1 cellular context compared by ENCODE assay signal in the genomic region with DNA sequence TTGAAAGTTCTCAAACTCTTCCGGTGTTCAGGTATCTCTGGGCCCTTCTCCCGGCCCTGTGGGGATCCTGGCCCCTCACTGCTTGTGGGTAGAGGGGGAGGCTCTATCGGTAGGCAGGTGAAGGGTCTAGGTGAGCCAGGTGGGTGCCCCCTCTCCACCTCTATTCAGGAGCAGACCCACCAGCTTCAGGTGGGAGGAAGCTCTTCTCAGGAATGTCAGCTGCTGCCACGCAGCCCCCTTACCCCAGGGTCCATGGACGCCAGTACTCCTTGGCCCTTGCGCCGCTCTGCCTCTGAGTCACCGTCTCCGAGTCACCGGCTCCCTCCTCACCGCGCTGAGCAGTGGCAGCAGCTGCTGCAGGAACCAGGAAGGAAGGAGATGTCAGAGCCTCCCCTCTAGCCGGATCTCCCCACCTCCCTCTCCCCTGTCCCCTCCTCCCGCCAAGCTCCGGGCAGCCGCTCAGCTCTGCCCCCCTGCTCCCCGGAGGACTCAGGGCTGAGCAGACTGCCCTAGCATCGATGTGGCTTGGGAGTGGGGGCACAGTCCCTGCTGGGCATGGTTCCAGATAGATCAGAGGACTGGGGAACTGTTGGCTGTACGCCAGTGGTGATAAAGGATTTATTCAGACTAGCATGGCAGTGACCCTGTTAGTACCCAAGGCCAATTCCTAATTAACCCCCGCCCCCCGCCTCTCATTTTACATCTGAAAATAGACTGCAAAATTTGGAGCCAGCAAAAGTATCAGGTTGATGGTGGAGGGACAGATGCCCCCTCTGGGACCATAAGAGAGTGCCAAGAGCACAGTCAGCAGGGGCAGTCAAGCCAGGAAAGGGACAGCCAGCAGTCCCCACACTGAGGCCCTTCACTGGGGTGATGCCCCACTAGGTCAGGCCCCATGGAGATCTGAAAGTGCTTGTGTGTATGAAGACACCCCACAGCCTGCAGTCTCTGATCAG.
A peak's percentile ranks its signal among the peaks of the same experiment; 100 is the strongest.
TF ChIP-seq lines count a peak whose summit lies in the region.

A gene with protein sequence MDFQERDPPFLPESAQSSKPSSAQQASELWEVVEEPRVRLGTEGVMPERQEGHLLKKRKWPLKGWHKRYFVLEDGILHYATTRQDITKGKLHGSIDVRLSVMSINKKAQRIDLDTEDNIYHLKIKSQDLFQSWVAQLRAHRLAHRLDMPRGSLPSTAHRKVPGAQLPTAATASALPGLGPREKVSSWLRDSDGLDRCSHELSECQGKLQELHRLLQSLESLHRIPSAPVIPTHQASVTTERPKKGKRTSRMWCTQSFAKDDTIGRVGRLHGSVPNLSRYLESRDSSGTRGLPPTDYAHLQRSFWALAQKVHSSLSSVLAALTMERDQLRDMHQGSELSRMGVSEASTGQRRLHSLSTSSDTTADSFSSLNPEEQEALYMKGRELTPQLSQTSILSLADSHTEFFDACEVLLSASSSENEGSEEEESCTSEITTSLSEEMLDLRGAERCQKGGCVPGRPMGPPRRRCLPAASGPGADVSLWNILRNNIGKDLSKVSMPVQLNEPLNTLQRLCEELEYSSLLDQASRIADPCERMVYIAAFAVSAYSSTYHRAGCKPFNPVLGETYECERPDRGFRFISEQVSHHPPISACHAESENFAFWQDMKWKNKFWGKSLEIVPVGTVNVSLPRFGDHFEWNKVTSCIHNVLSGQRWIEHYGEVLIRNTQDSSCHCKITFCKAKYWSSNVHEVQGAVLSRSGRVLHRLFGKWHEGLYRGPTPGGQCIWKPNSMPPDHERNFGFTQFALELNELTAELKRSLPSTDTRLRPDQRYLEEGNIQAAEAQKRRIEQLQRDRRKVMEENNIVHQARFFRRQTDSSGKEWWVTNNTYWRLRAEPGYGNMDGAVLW (minus strand): TSS at position 371 of the 956 bp plus-strand sequence. CDS start 1,516 bp downstream, outside the sequence.

TF ChIP-seq in HepG2, 621 proteins besides CTCF, POLR2A, EP300 and RAD21 (continued from another document and continues in another):
- no peak for TF ChIP-seq ZBTB40 (IDR thresholded peaks at IDR 0.05)
- TF ChIP-seq ZBTB40 (CRISPR knock-in tag; IDR thresholded peaks at IDR 0.05): no peak
- TF ChIP-seq ZNF713 (CRISPR knock-in tag; IDR thresholded peaks at IDR 0.05): no peak
- TF ChIP-seq PAWR (CRISPR knock-in tag; IDR thresholded peaks at IDR 0.05; ENCODE audit: borderline replicate concordance): no peak
- TF ChIP-seq HOXA9 (CRISPR knock-in tag; IDR thresholded peaks at IDR 0.05; ENCODE audit: borderline replicate concordance): no peak
- no peak for TF ChIP-seq GTF3A (CRISPR knock-in tag; conservative IDR thresholded peaks at IDR 0.05)
- TF ChIP-seq ZNF530 (CRISPR knock-in tag; IDR thresholded peaks at IDR 0.05; ENCODE audit: low read depth): no peak
- no peak for TF ChIP-seq KLF13 (CRISPR knock-in tag; IDR thresholded peaks at IDR 0.05)
- TF ChIP-seq SMARCC2 (IDR thresholded peaks at IDR 0.05): no peak
- TF ChIP-seq ZNF17 (CRISPR knock-in tag; IDR thresholded peaks at IDR 0.05): no peak
- TF ChIP-seq MAFG (CRISPR knock-in tag; IDR thresholded peaks at IDR 0.05): no peak
- TF ChIP-seq ZNF776 (CRISPR knock-in tag; IDR thresholded peaks at IDR 0.05): peak; percentile 64; the same call in 1 of the 2 replicates
- no peak for TF ChIP-seq ZBTB49 (CRISPR knock-in tag; IDR thresholded peaks at IDR 0.05; ENCODE audit: borderline replicate concordance)
- TF ChIP-seq, protein P1, sequence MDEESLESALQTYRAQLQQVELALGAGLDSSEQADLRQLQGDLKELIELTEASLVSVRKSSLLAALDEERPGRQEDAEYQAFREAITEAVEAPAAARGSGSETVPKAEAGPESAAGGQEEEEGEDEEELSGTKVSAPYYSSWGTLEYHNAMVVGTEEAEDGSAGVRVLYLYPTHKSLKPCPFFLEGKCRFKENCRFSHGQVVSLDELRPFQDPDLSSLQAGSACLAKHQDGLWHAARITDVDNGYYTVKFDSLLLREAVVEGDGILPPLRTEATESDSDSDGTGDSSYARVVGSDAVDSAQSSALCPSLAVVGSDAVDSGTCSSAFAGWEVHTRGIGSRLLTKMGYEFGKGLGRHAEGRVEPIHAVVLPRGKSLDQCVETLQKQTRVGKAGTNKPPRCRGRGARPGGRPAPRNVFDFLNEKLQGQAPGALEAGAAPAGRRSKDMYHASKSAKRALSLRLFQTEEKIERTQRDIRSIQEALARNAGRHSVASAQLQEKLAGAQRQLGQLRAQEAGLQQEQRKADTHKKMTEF (CRISPR knock-in tag; IDR thresholded peaks at IDR 0.05): peak; percentile 71; the same call in 1 of the 2 replicates
- TF ChIP-seq HMG20A (CRISPR knock-in tag; IDR thresholded peaks at IDR 0.05; ENCODE audit: borderline replicate concordance): no peak
- TF ChIP-seq, protein P2, sequence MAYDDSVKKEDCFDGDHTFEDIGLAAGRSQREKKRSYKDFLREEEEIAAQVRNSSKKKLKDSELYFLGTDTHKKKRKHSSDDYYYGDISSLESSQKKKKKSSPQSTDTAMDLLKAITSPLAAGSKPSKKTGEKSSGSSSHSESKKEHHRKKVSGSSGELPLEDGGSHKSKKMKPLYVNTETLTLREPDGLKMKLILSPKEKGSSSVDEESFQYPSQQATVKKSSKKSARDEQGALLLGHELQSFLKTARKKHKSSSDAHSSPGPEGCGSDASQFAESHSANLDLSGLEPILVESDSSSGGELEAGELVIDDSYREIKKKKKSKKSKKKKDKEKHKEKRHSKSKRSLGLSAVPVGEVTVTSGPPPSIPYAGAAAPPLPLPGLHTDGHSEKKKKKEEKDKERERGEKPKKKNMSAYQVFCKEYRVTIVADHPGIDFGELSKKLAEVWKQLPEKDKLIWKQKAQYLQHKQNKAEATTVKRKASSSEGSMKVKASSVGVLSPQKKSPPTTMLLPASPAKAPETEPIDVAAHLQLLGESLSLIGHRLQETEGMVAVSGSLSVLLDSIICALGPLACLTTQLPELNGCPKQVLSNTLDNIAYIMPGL (CRISPR knock-in tag; IDR thresholded peaks at IDR 0.05; ENCODE audit: borderline replicate concordance in 1 of 2, low read depth in 1 of 2): peak; percentile 86 to 91
- peak; percentile 53 for TF ChIP-seq RXRB (CRISPR knock-in tag; IDR thresholded peaks at IDR 0.05; ENCODE audit: borderline replicate concordance)
- no peak for TF ChIP-seq SATB2 (CRISPR knock-in tag; IDR thresholded peaks at IDR 0.05)
- TF ChIP-seq ZNF547 (CRISPR knock-in tag; IDR thresholded peaks at IDR 0.05): peak; percentile 82
- TF ChIP-seq ESRRA (CRISPR knock-in tag; IDR thresholded peaks at IDR 0.05; ENCODE audit: low read depth): no peak
- no peak for TF ChIP-seq ZNF230 (CRISPR knock-in tag; IDR thresholded peaks at IDR 0.05)
- TF ChIP-seq ZMYM2 (CRISPR knock-in tag; IDR thresholded peaks at IDR 0.05): no peak
- TF ChIP-seq, protein P3, sequence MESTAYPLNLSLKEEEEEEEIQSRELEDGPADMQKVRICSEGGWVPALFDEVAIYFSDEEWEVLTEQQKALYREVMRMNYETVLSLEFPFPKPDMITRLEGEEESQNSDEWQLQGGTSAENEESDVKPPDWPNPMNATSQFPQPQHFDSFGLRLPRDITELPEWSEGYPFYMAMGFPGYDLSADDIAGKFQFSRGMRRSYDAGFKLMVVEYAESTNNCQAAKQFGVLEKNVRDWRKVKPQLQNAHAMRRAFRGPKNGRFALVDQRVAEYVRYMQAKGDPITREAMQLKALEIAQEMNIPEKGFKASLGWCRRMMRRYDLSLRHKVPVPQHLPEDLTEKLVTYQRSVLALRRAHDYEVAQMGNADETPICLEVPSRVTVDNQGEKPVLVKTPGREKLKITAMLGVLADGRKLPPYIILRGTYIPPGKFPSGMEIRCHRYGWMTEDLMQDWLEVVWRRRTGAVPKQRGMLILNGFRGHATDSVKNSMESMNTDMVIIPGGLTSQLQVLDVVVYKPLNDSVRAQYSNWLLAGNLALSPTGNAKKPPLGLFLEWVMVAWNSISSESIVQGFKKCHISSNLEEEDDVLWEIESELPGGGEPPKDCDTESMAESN (CRISPR knock-in tag; conservative IDR thresholded peaks at IDR 0.05): peak; percentile 67; the same call in 1 of the 2 replicates
- TF ChIP-seq DRAP1 (CRISPR knock-in tag; IDR thresholded peaks at IDR 0.05): 0 out of 2 replicates have a peak, but pooled peaks have one; percentile 64
- TF ChIP-seq MTERF4 (CRISPR knock-in tag; IDR thresholded peaks at IDR 0.05): peak; percentile 68; the same call in 1 of the 2 replicates
- TF ChIP-seq KDM2A (CRISPR knock-in tag; IDR thresholded peaks at IDR 0.05; ENCODE audit: borderline replicate concordance, low read depth): peak; percentile 75
- no peak for TF ChIP-seq TEAD3 (CRISPR knock-in tag; optimal IDR thresholded peaks at IDR 0.05; ENCODE audit: borderline replicate concordance)
- TF ChIP-seq ZNF546 (CRISPR knock-in tag; conservative IDR thresholded peaks at IDR 0.05): peak; percentile 54; the same call in 1 of the 2 replicates
- peak; percentile 93 for TF ChIP-seq ELF3 (CRISPR knock-in tag; IDR thresholded peaks at IDR 0.05)
